In the genomic region with DNA sequence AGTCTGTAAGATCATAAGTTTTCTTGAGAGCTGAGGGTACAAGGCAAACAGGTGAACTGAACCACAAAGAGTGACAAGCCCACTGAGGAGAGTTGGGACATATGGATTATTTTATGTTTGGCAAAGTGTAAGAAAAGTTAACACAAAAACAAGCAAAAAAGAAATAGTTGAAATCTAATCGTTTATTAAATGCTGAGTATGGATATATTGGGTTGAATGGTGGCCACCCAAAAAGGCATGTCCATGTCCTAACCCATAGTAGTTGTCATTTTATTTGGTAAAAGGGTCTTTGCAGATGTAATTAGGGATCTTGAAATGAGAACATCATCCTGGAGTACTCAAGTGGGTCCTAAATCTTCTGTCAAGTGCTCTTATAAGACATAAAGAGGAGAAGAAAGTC, we compare ENCODE assay signal across 26 cellular contexts.
"Had no signal": no experiment of that assay in that cellular context is flagged by ENCODE, and none has a peak within 500 bp of the region (broad histone marks: within the 10 kb centered on the region; RNA-seq: fewer than 3 reads in every experiment).

No MANE protein-coding gene starts in this region.

- H3K27ac ChIP-seq: stomach, suprapubic skin, testis, thoracic aorta, thyroid gland, tibial artery, tibial nerve, transverse colon, upper lobe of left lung, upper lobe of right lung, vagina had no signal

- H3K4me3 ChIP-seq: stomach, suprapubic skin, testis, thoracic aorta, thyroid gland, tibial artery, tibial nerve, transverse colon, upper lobe of left lung, upper lobe of right lung, uterus, vagina had no signal

- DNase-seq: stimulated activated CD4-positive, alpha-beta T cell treated with anti-CD3 and anti-CD28 coated beads, Interleukin-2, amount 100 ng/mL, for 48 hours; stimulated activated CD4-positive, alpha-beta T cell treated with anti-CD3 and anti-CD28 coated beads, Interleukin-4, amount 100 ng/mL, for 1 hour; stimulated activated CD4-positive, alpha-beta T cell treated with anti-CD3 and anti-CD28 coated beads, Interleukin-4, amount 100 ng/mL, for 24 hours; stimulated activated CD4-positive, alpha-beta T cell treated with anti-CD3 and anti-CD28 coated beads, Interleukin-4, amount 100 ng/mL, for 4 hours; stimulated activated CD8-positive, alpha-beta memory T cell treated with anti-CD3 and anti-CD28 coated beads, Interleukin-4, amount 100 ng/mL, for 48 hours; stimulated activated naive B cell treated with anti-CD40 and anti-IgM and Interleukin-4, amounts not matched to agents 10 μg/mL and 1 μg/mL and 100 μg/mL, for 72 hours; stimulated activated naive CD4-positive, alpha-beta T cell; stimulated activated naive CD4-positive, alpha-beta T cell treated with Interleukin-2 at 50 U/mL for 16 hours; stimulated activated naive CD8-positive, alpha-beta T cell treated with anti-CD3 and anti-CD28 coated beads, Interleukin-15, amount 100 ng/mL, for 72 hours; stimulated activated naive CD8-positive, alpha-beta T cell treated with anti-CD3 and anti-CD28 coated beads, Interleukin-15, Interleukin-2, amounts not matched to agents 100 U/mL and 50 U/mL, for 24 hours; stomach; substantia nigra; testis; thyroid gland; tibial artery; transverse colon; trophoblast cell; upper lobe of left lung; upper lobe of right lung had no signal

- H3K9me3 ChIP-seq: testis, thyroid gland, upper lobe of right lung, vagina had no signal

- FAIRE-seq: urothelium cell line had no signal

- H3K36me3 ChIP-seq: stomach, suprapubic skin, thoracic aorta, thyroid gland, tibial artery, tibial nerve, transverse colon, upper lobe of left lung, upper lobe of right lung, uterus, vagina had no signal

- ATAC-seq: stimulated activated effector memory CD8-positive, alpha-beta T cell treated with anti-CD3 and anti-CD28 coated beads, Interleukin-12 subunit alpha, Interleukin-12 subunit beta, amount 100 ng/mL, for 72 hours; stimulated activated naive B cell treated with anti-CD40 and anti-IgM and Interleukin-4, amounts not matched to agents 10 μg/mL and 1 μg/mL and 100 μg/mL, for 72 hours; stimulated activated naive CD8-positive, alpha-beta T cell treated with anti-CD3 and anti-CD28 coated beads, Interleukin-15, amount 100 ng/mL, for 72 hours; stimulated activated naive CD8-positive, alpha-beta T cell treated with anti-CD3 and anti-CD28 coated beads, Interleukin-15, Interleukin-2, amounts not matched to agents 100 U/mL and 50 U/mL, for 24 hours; upper lobe of right lung had no signal

- H3K4me1 ChIP-seq: stomach, suprapubic skin, testis, thyroid gland, tibial artery, tibial nerve, transverse colon, upper lobe of left lung, upper lobe of right lung, uterus, vagina had no signal

- H3K27me3 ChIP-seq: testis, thyroid gland, upper lobe of left lung, vagina had no signal
